Comparison of ENCODE assay signal across 8 cellular contexts in the genomic region with DNA sequence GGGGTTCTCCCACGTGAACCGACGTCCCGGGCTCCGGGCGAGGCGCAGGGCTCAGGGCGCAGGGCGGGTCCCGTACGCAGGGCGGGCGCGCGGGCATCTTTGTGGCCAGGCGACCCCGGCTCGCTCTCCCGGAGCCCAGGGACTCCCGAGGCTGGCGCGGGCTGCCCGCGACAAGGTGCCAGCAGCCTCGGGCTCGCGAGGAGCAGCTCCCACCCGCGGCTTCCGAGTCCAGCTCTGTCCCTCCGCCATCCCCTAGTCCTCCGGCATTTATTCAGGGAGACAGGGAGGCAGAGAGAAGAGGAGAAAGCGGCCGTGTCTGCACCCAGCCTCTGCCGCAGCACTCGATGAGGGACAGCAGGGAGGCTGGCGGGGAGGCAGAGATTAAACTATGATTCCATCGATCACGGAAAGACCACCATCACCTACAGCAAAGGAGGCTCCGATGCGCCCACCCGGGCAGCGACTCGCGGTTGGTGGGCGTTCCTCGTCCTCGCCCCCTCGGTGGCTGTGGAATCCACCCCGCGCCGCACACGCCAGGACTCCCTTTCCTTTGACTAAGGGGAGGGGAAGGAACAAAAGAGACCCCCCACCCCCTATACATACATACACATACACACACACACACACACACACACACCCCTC. TPM values are rescaled to one million over a fixed set of nuclear protein-coding genes. Genes with fewer than 3 reads are reported as not detected.
DNase-seq lines count a peak whose midpoint lies in the region; ATAC-seq and TF ChIP-seq lines count a peak whose summit lies in the region.

No MANE protein-coding gene starts in this region.

- peaks cover 15% of the 10 kb centered on the region for H3K4me1 ChIP-seq in CD4-positive, CD25-positive, alpha-beta regulatory T cell (ENCODE audit: control insufficient read depth, insufficient read depth, low read length, poor library complexity, severe bottlenecking)

- no peaks in the 10 kb centered on the region for H3K36me3 ChIP-seq in CD4-positive, CD25-positive, alpha-beta regulatory T cell (ENCODE audit: control insufficient read depth, insufficient read depth, low read length)

- H3K9me3 ChIP-seq in CD4-positive, CD25-positive, alpha-beta regulatory T cell (ENCODE audit: control insufficient read depth in 2 of 2, low read length in 2 of 2): no peaks in the 10 kb centered on the region

- in situ Hi-C loops in astrocyte of the cerebellum (cut with HindIII; ENCODE audit: low sequenced_read_pairs): no loop called here

- H3K4me3 ChIP-seq in CD4-positive, CD25-positive, alpha-beta regulatory T cell (ENCODE audit: low read depth, low read length): no peak overlapping the region
- peak overlapping the region; percentile 71 for H3K4me3 ChIP-seq in astrocyte of the cerebellum (ENCODE audit: low read depth, low read length)

- no peak for ATAC-seq in CD4-positive, CD25-positive, alpha-beta regulatory T cell (ENCODE audit: low read depth in 2 of 2)
- ATAC-seq in HG02642 (IDR thresholded peaks at IDR 0.05; ENCODE audit: poor library complexity, unreplicated experiment): peak; percentile 26
- peak; percentile 42 for ATAC-seq in stimulated activated effector memory CD8-positive, alpha-beta T cell treated with anti-CD3 and anti-CD28 coated beads, Interleukin-12 subunit alpha, Interleukin-12 subunit beta, amount 100 ng/mL, for 72 hours
- no peak for ATAC-seq in GM21367 (IDR thresholded peaks at IDR 0.05; ENCODE audit: unreplicated experiment)
- no peak for ATAC-seq in GM18868 (IDR thresholded peaks at IDR 0.05; ENCODE audit: unreplicated experiment)

- H3K9me3 Mint-ChIP-seq in CD4-positive, CD25-positive, alpha-beta regulatory T cell: peaks cover 0 to 3% (median 0%) of the 10 kb centered on the region in 7 donors
- no peaks in the 10 kb centered on the region for H3K9me3 Mint-ChIP-seq in stimulated activated effector memory CD8-positive, alpha-beta T cell treated with anti-CD3 and anti-CD28 coated beads, Interleukin-12 subunit alpha, Interleukin-12 subunit beta, amount 100 ng/mL, for 72 hours

- H3K27ac ChIP-seq in CD4-positive, CD25-positive, alpha-beta regulatory T cell (ENCODE audit: insufficient read depth, low read length, poor library complexity, severe bottlenecking): no peak overlapping the region

- no peak for DNase-seq in CD4-positive, CD25-positive, alpha-beta regulatory T cell
- DNase-seq in astrocyte of the cerebellum (ENCODE audit: low read depth) (no peak), iPS-NIHi11 (ENCODE audit: low spot score) (peak; percentile 37), middle frontal gyrus (ENCODE audit: extremely low spot score, low spot score) (no peak)
- no peak for DNase-seq in stimulated activated effector memory CD8-positive, alpha-beta T cell treated with anti-CD3 and anti-CD28 coated beads, Interleukin-12 subunit alpha, Interleukin-12 subunit beta, amount 100 ng/mL, for 72 hours (ENCODE audit: low spot score in 2 of 2)

- peaks cover 23% of the 10 kb centered on the region for H3K27me3 ChIP-seq in CD4-positive, CD25-positive, alpha-beta regulatory T cell (ENCODE audit: control insufficient read depth, insufficient read depth, low read length)

- H3K36me3 Mint-ChIP-seq in CD4-positive, CD25-positive, alpha-beta regulatory T cell: no peaks in the 10 kb centered on the region
- no peaks in the 10 kb centered on the region for H3K36me3 Mint-ChIP-seq in stimulated activated effector memory CD8-positive, alpha-beta T cell treated with anti-CD3 and anti-CD28 coated beads, Interleukin-12 subunit alpha, Interleukin-12 subunit beta, amount 100 ng/mL, for 72 hours

- H3K4me1 Mint-ChIP-seq in CD4-positive, CD25-positive, alpha-beta regulatory T cell: peaks cover 0 to 24% (median 6%) of the 10 kb centered on the region in 4 donors
- H3K4me1 Mint-ChIP-seq in stimulated activated effector memory CD8-positive, alpha-beta T cell treated with anti-CD3 and anti-CD28 coated beads, Interleukin-12 subunit alpha, Interleukin-12 subunit beta, amount 100 ng/mL, for 72 hours: peaks cover 19% of the 10 kb centered on the region

- peaks cover 41% of the 10 kb centered on the region for H3K27me3 Mint-ChIP-seq in CD4-positive, CD25-positive, alpha-beta regulatory T cell

- H3K4me3 Mint-ChIP-seq in CD4-positive, CD25-positive, alpha-beta regulatory T cell: peak overlapping the region; percentile 65 to 83 (median 77)
- H3K4me3 Mint-ChIP-seq in stimulated activated effector memory CD8-positive, alpha-beta T cell treated with anti-CD3 and anti-CD28 coated beads, Interleukin-12 subunit alpha, Interleukin-12 subunit beta, amount 100 ng/mL, for 72 hours: peak overlapping the region; percentile 73

- H3K27ac Mint-ChIP-seq in CD4-positive, CD25-positive, alpha-beta regulatory T cell: no peak overlapping the region
- H3K27ac Mint-ChIP-seq in stimulated activated effector memory CD8-positive, alpha-beta T cell treated with anti-CD3 and anti-CD28 coated beads, Interleukin-12 subunit alpha, Interleukin-12 subunit beta, amount 100 ng/mL, for 72 hours: peak overlapping the region; percentile 67

- TF ChIP-seq CTCF in astrocyte of the cerebellum (IDR thresholded peaks at IDR 0.05; ENCODE audit: low read depth, low read length, missing control alignments): no peak

RNA-seq across cellular contexts. Expression of gene RGS17, which starts 1.1 kb away (rescaled TPM):
- total RNA-seq in CD4-positive, CD25-positive, alpha-beta regulatory T cell: not detected
- polyA plus RNA-seq in CD4-positive, CD25-positive, alpha-beta regulatory T cell: under 1 TPM in 1 of 4 donors, not detected in 3; 0.03 TPM

Comparison
In these comparisons a context has a peak if more than half of its experiments do, and no peak if none do; other contexts are left out.
1. ATAC-seq: peak in HG02642 (single experiment) and stimulated activated effector memory CD8-positive, alpha-beta T cell treated with anti-CD3 and anti-CD28 coated beads, Interleukin-12 subunit alpha, Interleukin-12 subunit beta, amount 100 ng/mL, for 72 hours (single experiment); none in CD4-positive, CD25-positive, alpha-beta regulatory T cell (0 of 2), GM21367 (single experiment) and GM18868 (single experiment).